1 cellular context compared by ENCODE assay signal in genomic region chr15:96058103-96058851, GRCh38.
TF ChIP-seq lines count a peak whose summit lies in the region.

No MANE protein-coding gene starts in this region.

TF ChIP-seq in GM12878, 131 proteins besides CTCF, POLR2A, EP300 and RAD21 (continued from another document and continues in another):
- TF ChIP-seq, protein P1, sequence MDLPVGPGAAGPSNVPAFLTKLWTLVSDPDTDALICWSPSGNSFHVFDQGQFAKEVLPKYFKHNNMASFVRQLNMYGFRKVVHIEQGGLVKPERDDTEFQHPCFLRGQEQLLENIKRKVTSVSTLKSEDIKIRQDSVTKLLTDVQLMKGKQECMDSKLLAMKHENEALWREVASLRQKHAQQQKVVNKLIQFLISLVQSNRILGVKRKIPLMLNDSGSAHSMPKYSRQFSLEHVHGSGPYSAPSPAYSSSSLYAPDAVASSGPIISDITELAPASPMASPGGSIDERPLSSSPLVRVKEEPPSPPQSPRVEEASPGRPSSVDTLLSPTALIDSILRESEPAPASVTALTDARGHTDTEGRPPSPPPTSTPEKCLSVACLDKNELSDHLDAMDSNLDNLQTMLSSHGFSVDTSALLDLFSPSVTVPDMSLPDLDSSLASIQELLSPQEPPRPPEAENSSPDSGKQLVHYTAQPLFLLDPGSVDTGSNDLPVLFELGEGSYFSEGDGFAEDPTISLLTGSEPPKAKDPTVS (IDR thresholded peaks at IDR 0.05; ENCODE audit: low read depth, low read length): no peak
- TF ChIP-seq TARDBP (IDR thresholded peaks at IDR 0.05; ENCODE audit: borderline replicate concordance): no peak
- TF ChIP-seq RCOR1 (conservative IDR thresholded peaks at IDR 0.05; ENCODE audit: low read depth, low read length): no peak
- TF ChIP-seq, protein P2, sequence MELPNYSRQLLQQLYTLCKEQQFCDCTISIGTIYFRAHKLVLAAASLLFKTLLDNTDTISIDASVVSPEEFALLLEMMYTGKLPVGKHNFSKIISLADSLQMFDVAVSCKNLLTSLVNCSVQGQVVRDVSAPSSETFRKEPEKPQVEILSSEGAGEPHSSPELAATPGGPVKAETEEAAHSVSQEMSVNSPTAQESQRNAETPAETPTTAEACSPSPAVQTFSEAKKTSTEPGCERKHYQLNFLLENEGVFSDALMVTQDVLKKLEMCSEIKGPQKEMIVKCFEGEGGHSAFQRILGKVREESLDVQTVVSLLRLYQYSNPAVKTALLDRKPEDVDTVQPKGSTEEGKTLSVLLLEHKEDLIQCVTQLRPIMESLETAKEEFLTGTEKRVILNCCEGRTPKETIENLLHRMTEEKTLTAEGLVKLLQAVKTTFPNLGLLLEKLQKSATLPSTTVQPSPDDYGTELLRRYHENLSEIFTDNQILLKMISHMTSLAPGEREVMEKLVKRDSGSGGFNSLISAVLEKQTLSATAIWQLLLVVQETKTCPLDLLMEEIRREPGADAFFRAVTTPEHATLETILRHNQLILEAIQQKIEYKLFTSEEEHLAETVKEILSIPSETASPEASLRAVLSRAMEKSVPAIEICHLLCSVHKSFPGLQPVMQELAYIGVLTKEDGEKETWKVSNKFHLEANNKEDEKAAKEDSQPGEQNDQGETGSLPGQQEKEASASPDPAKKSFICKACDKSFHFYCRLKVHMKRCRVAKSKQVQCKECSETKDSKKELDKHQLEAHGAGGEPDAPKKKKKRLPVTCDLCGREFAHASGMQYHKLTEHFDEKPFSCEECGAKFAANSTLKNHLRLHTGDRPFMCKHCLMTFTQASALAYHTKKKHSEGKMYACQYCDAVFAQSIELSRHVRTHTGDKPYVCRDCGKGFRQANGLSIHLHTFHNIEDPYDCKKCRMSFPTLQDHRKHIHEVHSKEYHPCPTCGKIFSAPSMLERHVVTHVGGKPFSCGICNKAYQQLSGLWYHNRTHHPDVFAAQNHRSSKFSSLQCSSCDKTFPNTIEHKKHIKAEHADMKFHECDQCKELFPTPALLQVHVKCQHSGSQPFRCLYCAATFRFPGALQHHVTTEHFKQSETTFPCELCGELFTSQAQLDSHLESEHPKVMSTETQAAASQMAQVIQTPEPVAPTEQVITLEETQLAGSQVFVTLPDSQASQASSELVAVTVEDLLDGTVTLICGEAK (IDR thresholded peaks at IDR 0.05; ENCODE audit: borderline replicate concordance): no peak
- TF ChIP-seq IKZF2 (IDR thresholded peaks at IDR 0.05): peak; percentile 97 to 98
- TF ChIP-seq RBBP5 (conservative IDR thresholded peaks at IDR 0.05): no peak
- no peak for TF ChIP-seq POLR2AphosphoS2 (IDR thresholded peaks at IDR 0.05; ENCODE audit: low read depth, low read length)
- TF ChIP-seq PAX5 (IDR thresholded peaks at IDR 0.05; ENCODE audit: borderline replicate concordance, low read depth, low read length): peak; percentile 49; the same call in 1 of the 2 replicates
- no peak for TF ChIP-seq PKNOX1 (IDR thresholded peaks at IDR 0.05)
- TF ChIP-seq PML (IDR thresholded peaks at IDR 0.05; ENCODE audit: low read length): no peak
- no peak for TF ChIP-seq SRF (IDR thresholded peaks at IDR 0.05; ENCODE audit: low read depth in 2 of 2, low read length in 2 of 2)
- TF ChIP-seq SP1 (IDR thresholded peaks at IDR 0.05; ENCODE audit: low read depth, low read length): peak; percentile 45
- TF ChIP-seq BRCA1 (IDR thresholded peaks at IDR 0.05; ENCODE audit: low read depth, low read length): no peak
- no peak for TF ChIP-seq BACH1 (IDR thresholded peaks at IDR 0.05; ENCODE audit: borderline replicate concordance)
- no peak for TF ChIP-seq BCLAF1 (IDR thresholded peaks at IDR 0.05)
- TF ChIP-seq ATF7 (IDR thresholded peaks at IDR 0.05; ENCODE audit: low read depth): peak; percentile 66; the same call in 1 of the 2 replicates
- no peak for TF ChIP-seq TCF12 (IDR thresholded peaks at IDR 0.05; ENCODE audit: low read depth, low read length)
- TF ChIP-seq MYC (IDR thresholded peaks at IDR 0.05; ENCODE audit: insufficient read depth, insufficient read length, insufficient replicate concordance, low read length, severe bottlenecking): no peak
- TF ChIP-seq MEF2A (IDR thresholded peaks at IDR 0.05; ENCODE audit: insufficient read depth, low read depth, low read length): peak; percentile 93
- TF ChIP-seq, protein P3, sequence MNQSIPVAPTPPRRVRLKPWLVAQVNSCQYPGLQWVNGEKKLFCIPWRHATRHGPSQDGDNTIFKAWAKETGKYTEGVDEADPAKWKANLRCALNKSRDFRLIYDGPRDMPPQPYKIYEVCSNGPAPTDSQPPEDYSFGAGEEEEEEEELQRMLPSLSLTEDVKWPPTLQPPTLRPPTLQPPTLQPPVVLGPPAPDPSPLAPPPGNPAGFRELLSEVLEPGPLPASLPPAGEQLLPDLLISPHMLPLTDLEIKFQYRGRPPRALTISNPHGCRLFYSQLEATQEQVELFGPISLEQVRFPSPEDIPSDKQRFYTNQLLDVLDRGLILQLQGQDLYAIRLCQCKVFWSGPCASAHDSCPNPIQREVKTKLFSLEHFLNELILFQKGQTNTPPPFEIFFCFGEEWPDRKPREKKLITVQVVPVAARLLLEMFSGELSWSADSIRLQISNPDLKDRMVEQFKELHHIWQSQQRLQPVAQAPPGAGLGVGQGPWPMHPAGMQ (IDR thresholded peaks at IDR 0.05; ENCODE audit: borderline replicate concordance): no peak
- no peak for TF ChIP-seq RFX5 (IDR thresholded peaks at IDR 0.05; ENCODE audit: low read depth, low read length)
- TF ChIP-seq, protein P4, sequence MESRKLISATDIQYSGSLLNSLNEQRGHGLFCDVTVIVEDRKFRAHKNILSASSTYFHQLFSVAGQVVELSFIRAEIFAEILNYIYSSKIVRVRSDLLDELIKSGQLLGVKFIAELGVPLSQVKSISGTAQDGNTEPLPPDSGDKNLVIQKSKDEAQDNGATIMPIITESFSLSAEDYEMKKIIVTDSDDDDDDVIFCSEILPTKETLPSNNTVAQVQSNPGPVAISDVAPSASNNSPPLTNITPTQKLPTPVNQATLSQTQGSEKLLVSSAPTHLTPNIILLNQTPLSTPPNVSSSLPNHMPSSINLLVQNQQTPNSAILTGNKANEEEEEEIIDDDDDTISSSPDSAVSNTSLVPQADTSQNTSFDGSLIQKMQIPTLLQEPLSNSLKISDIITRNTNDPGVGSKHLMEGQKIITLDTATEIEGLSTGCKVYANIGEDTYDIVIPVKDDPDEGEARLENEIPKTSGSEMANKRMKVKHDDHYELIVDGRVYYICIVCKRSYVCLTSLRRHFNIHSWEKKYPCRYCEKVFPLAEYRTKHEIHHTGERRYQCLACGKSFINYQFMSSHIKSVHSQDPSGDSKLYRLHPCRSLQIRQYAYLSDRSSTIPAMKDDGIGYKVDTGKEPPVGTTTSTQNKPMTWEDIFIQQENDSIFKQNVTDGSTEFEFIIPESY (IDR thresholded peaks at IDR 0.05): no peak
- TF ChIP-seq SPI1 (IDR thresholded peaks at IDR 0.05; ENCODE audit: borderline replicate concordance, insufficient read depth, low read depth, low read length): no peak
- no peak for TF ChIP-seq NR2C1 (IDR thresholded peaks at IDR 0.05)
- TF ChIP-seq BMI1 (IDR thresholded peaks at IDR 0.05; ENCODE audit: borderline replicate concordance): 0 out of 2 replicates have a peak, but pooled peaks have one; percentile 19
- TF ChIP-seq NR2F1 (conservative IDR thresholded peaks at IDR 0.05): no peak; the same call in 1 of the 2 replicates
- TF ChIP-seq MTA3 (IDR thresholded peaks at IDR 0.05; ENCODE audit: borderline replicate concordance, low read length): no peak; the same call in 1 of the 2 replicates
- TF ChIP-seq PRDM15 (CRISPR knock-in tag; IDR thresholded peaks at IDR 0.05): peak; percentile 46; the same call in 1 of the 2 replicates
- no peak for TF ChIP-seq EGR1 (IDR thresholded peaks at IDR 0.05; ENCODE audit: borderline replicate concordance in 1 of 2, low read depth in 2 of 2, low read length in 2 of 2)
- peak; percentile 89 for TF ChIP-seq MTA2 (IDR thresholded peaks at IDR 0.05; ENCODE audit: low read depth)
- no peak for TF ChIP-seq TCF3 (IDR thresholded peaks at IDR 0.05; ENCODE audit: borderline replicate concordance, insufficient read depth, low read depth, low read length)
- no peak for TF ChIP-seq KLF5 (IDR thresholded peaks at IDR 0.05; ENCODE audit: partially characterized antibody)
- TF ChIP-seq ZSCAN29 (IDR thresholded peaks at IDR 0.05): peak; percentile 12; the same call in 1 of the 2 replicates
- TF ChIP-seq CHD2 (IDR thresholded peaks at IDR 0.05; ENCODE audit: borderline replicate concordance, low read depth, low read length): 0 out of 2 replicates have a peak, but pooled peaks have one; percentile 37
- no peak for TF ChIP-seq SUPT20H (IDR thresholded peaks at IDR 0.05; ENCODE audit: borderline replicate concordance, control insufficient read depth, low read depth, low read length)
- peak; percentile 87 for TF ChIP-seq RUNX3 (IDR thresholded peaks at IDR 0.05; ENCODE audit: low read length)
- no peak for TF ChIP-seq REST (IDR thresholded peaks at IDR 0.05; ENCODE audit: low read depth, low read length)
- peak; percentile 82 for TF ChIP-seq TBL1XR1 (IDR thresholded peaks at IDR 0.05; ENCODE audit: low read depth, low read length)
- no peak for TF ChIP-seq RB1 (IDR thresholded peaks at IDR 0.05; ENCODE audit: borderline replicate concordance)
- TF ChIP-seq KAT2A (conservative IDR thresholded peaks at IDR 0.05; ENCODE audit: control insufficient read depth, low read depth, low read length): no peak
- no peak for TF ChIP-seq NFYA (IDR thresholded peaks at IDR 0.05; ENCODE audit: borderline replicate concordance, low read depth, low read length)
